In genomic region chr20:38460631-38461030, GRCh38 we compare ENCODE assay signal across 7 cellular contexts. TPM values are rescaled to one million over a fixed set of nuclear protein-coding genes. Genes with fewer than 3 reads are reported as not detected.
DNase-seq lines count a peak whose midpoint lies in the region; ATAC-seq, FAIRE-seq and TF ChIP-seq lines count a peak whose summit lies in the region.
"Not testable (repeated sequence)": the region's sequence is repeated elsewhere in the genome, so short reads cannot be mapped to it uniquely, and the experiment has no call there.

No MANE protein-coding gene starts in this region.

- H3K27ac Mint-ChIP-seq in endodermal cell (peak overlapping the region; percentile 92), mesothelial cell of epicardium (peak overlapping the region; percentile 91)

- H3K79me2 ChIP-seq in HCT116 (ENCODE audit: insufficient read depth, low read length); K562 (ENCODE audit: control insufficient read depth, insufficient read depth, low read length): not testable (repeated sequence)

- CTCF ChIA-PET in HCT116 (lab: Charles Lee); K562 (lab: Yijun Ruan, JAX; ENCODE audit: low intra/inter-chr PET ratio): not testable (repeated sequence)

- TF ChIP-seq EP300 in K562 (IDR thresholded peaks at IDR 0.05; ENCODE audit: low read length): not testable (repeated sequence)

- H3K4me3 Mint-ChIP-seq in endodermal cell (peak overlapping the region; percentile 17), mesothelial cell of epicardium (peak overlapping the region; percentile 17)

- not testable (repeated sequence) for H3K27me3 ChIP-seq in HCT116 (ENCODE audit: insufficient read depth, low read length); RWPE2 (ENCODE audit: insufficient read depth, poor library complexity, severe bottlenecking); endodermal cell (ENCODE audit: control insufficient read depth, insufficient read depth, low read length, poor library complexity, severe bottlenecking); small intestine (ENCODE audit: control insufficient read depth in 2 of 2, insufficient read depth in 2 of 2, low read length in 2 of 2)
- peaks cover 4 to 15% of the 10 kb centered on the region in 2 experiments; a peak in 4 of 5 replicates for H3K27me3 ChIP-seq in K562 (ENCODE audit: control insufficient read depth in 2 of 2, insufficient read depth in 2 of 2, low read length in 2 of 2)

- DNase-seq in HCT116 (ENCODE audit: low read depth, low spot score); RWPE2 (ENCODE audit: low spot score); K562 (ENCODE audit: extremely low read depth in 1 of 4, low spot score in 3 of 4); endodermal cell; left ventricle myocardium superior; mesothelial cell of epicardium (ENCODE audit: low spot score in 2 of 2, unreplicated experiment in 2 of 2); small intestine: not testable (repeated sequence)

- BruUV-seq in HCT116 (replicated peaks; lab: Mats Ljungman, UMichigan); K562 (replicated peaks; lab: Mats Ljungman, UMichigan): not testable (repeated sequence)

- not testable (repeated sequence) for H3K9me1 ChIP-seq in K562 (ENCODE audit: control insufficient read depth, insufficient read depth, low read length)

- H3K9me3 ChIP-seq in HCT116 (ENCODE audit: control insufficient read depth in 1 of 2, insufficient read depth in 1 of 2, low read depth in 1 of 2, low read length in 2 of 2); RWPE2 (ENCODE audit: severe bottlenecking); K562 (replicated peaks; ENCODE audit: control insufficient read depth, insufficient read depth, low read depth, low read length); endodermal cell (ENCODE audit: control insufficient read depth, low read length); small intestine (ENCODE audit: control insufficient read depth, low read depth): not testable (repeated sequence)

- not testable (repeated sequence) for H4K20me1 ChIP-seq in HCT116 (ENCODE audit: insufficient read depth); K562 (replicated peaks; ENCODE audit: control insufficient read depth, insufficient read depth, low read length)

- H3K9me2 ChIP-seq in HCT116 (ENCODE audit: insufficient read depth): not testable (repeated sequence)

- POLR2A ChIA-PET in HCT116 (lab: Charles Lee); K562 (lab: Yijun Ruan, JAX): not testable (repeated sequence)

- not testable (repeated sequence) for H3K27me3 Mint-ChIP-seq in endodermal cell (ENCODE audit: insufficient read depth); mesothelial cell of epicardium (ENCODE audit: low read depth)

- FAIRE-seq in K562 (lab: Jason Lieb, UNC); small intestine (lab: Jason Lieb, UNC): not testable (repeated sequence)

- not testable (repeated sequence) for H3K36me3 ChIP-seq in HCT116 (ENCODE audit: control insufficient read depth in 1 of 2, insufficient read depth in 2 of 2, low read length in 2 of 2); RWPE2 (ENCODE audit: low read depth); K562 (ENCODE audit: control insufficient read depth, insufficient read depth, low read length); endodermal cell (ENCODE audit: control insufficient read depth, insufficient read depth, low read length); small intestine (ENCODE audit: control insufficient read depth in 2 of 2, insufficient read depth in 2 of 2, low read length in 2 of 2)

- RAD21 ChIA-PET in HCT116 (lab: Charles Lee; ENCODE audit: low non-redundant PET in 1 of 2, low total read pairs in 2 of 2, uncharacterized antibody in 2 of 2, unreplicated experiment in 2 of 2): not testable (repeated sequence)

- peak overlapping the region; percentile 69 for H3K4me2 ChIP-seq in HCT116 (ENCODE audit: low read length)
- H3K4me2 ChIP-seq in K562 (ENCODE audit: insufficient read depth, low read length): not testable (repeated sequence)

- not testable (repeated sequence) for TF ChIP-seq POLR2A in HCT116 (IDR thresholded peaks at IDR 0.05; ENCODE audit: borderline replicate concordance, extremely low read depth, insufficient read depth, insufficient read length); K562 (conservative IDR thresholded peaks at IDR 0.05)

- H2AFZ ChIP-seq in HCT116 (ENCODE audit: low read depth, low read length, poor library complexity, severe bottlenecking): peak overlapping the region; percentile 75
- H2AFZ ChIP-seq in K562 (ENCODE audit: low read depth, low read length): not testable (repeated sequence)

- TF ChIP-seq RAD21 in HCT116 (IDR thresholded peaks at IDR 0.05; ENCODE audit: low read depth); K562 (CRISPR knock-in tag; conservative IDR thresholded peaks at IDR 0.05 in 1 of 2, IDR thresholded peaks at IDR 0.05 in 1 of 2): not testable (repeated sequence)

- not testable (repeated sequence) for H3K36me3 Mint-ChIP-seq in endodermal cell (ENCODE audit: low read depth); mesothelial cell of epicardium

- H3K4me3 ChIP-seq in HCT116 (replicated peaks in 1 of 2; ENCODE audit: low read depth in 1 of 2, low read length in 2 of 2) (peak overlapping the region in 1 of 2 experiments; percentile 32; a peak in 2 of 4 replicates), endodermal cell (ENCODE audit: low read length) (peak overlapping the region; percentile 34)
- H3K4me3 ChIP-seq in RWPE2 (ENCODE audit: severe bottlenecking); K562; small intestine (ENCODE audit: low read depth in 1 of 2, low read length in 2 of 2): not testable (repeated sequence)

- peak overlapping the region; percentile 26 for H3K9ac ChIP-seq in HCT116 (ENCODE audit: low read length)
- H3K9ac ChIP-seq in K562 (ENCODE audit: insufficient read depth in 1 of 2, low read depth in 2 of 2, low read length in 2 of 2); endodermal cell (ENCODE audit: extremely low read depth, low read length, poor library complexity, severe bottlenecking): not testable (repeated sequence)

- not testable (repeated sequence) for H3K4me1 Mint-ChIP-seq in endodermal cell
- peaks cover 13% of the 10 kb centered on the region for H3K4me1 Mint-ChIP-seq in mesothelial cell of epicardium

- in situ Hi-C loops in K562 (cut with MboI): not testable (repeated sequence)

- peak overlapping the region; percentile 15; the same call in 1 of the 2 replicates for H3K27ac ChIP-seq in HCT116 (ENCODE audit: low read depth, low read length)
- H3K27ac ChIP-seq in RWPE2 (ENCODE audit: poor library complexity, severe bottlenecking): peak overlapping the region; percentile 39
- H3K27ac ChIP-seq in K562 (ENCODE audit: extremely low read depth, low read depth, low read length); endodermal cell (ENCODE audit: low read depth, low read length): not testable (repeated sequence)
- peak overlapping the region; percentile 24 to 55 for H3K27ac ChIP-seq in small intestine (ENCODE audit: low read depth in 1 of 2, low read length in 1 of 2)

- ATAC-seq in HCT116 (peak; percentile 59), left ventricle myocardium superior (peak; percentile 29)
- not testable (repeated sequence) for ATAC-seq in RWPE2 (ENCODE audit: low read depth); K562

- intact Hi-C loops in HCT116 (cut with micrococcal nuclease); K562 (cut with micrococcal nuclease); left ventricle myocardium superior (cut with micrococcal nuclease): not testable (repeated sequence)

- TF ChIP-seq CTCF in HCT116 (IDR thresholded peaks at IDR 0.05 in 2 of 3, conservative IDR thresholded peaks at IDR 0.05 in 1 of 3; ENCODE audit: borderline replicate concordance in 1 of 3, insufficient read depth in 1 of 3, low read depth in 2 of 3, low read length in 2 of 3); RWPE2 (IDR thresholded peaks at IDR 0.05; ENCODE audit: poor library complexity, severe bottlenecking); K562 (IDR thresholded peaks at IDR 0.05 in 2 of 3, conservative IDR thresholded peaks at IDR 0.05 in 1 of 3; ENCODE audit: insufficient read depth in 2 of 3, low read depth in 1 of 3, low read length in 3 of 3); endodermal cell (conservative IDR thresholded peaks at IDR 0.05); mesothelial cell of epicardium (IDR thresholded peaks at IDR 0.05; ENCODE audit: unreplicated experiment): not testable (repeated sequence)

- WGBS in K562 (ENCODE audit: insufficient coverage, low coverage, missing lambda C conversion rate): no CpG with 5 or more reads among the region's 2 CpGs
- no CpG with 5 or more reads among the region's 2 CpGs for WGBS in endodermal cell (ENCODE audit: insufficient coverage in 1 of 2, insufficient read length in 1 of 2), 2 experiments
- WGBS in small intestine, 3 donors: 11 to 33% methylated on average over 1 of the region's 2 CpGs; no CpG with 5 or more reads in 1 of the 3 donors

- not testable (repeated sequence) for H3K9me3 Mint-ChIP-seq in endodermal cell, mesothelial cell of epicardium

- peaks cover 10 to 14% of the 10 kb centered on the region in 2 experiments for H3K4me1 ChIP-seq in HCT116 (ENCODE audit: control insufficient read depth in 1 of 2, insufficient read depth in 2 of 2, low read length in 2 of 2)
- H3K4me1 ChIP-seq in RWPE2 (ENCODE audit: insufficient read depth, poor library complexity, severe bottlenecking); K562 (replicated peaks in 1 of 2; ENCODE audit: control insufficient read depth in 2 of 2, insufficient read depth in 2 of 2, low read length in 2 of 2); endodermal cell (ENCODE audit: control insufficient read depth, insufficient read depth, low read length); small intestine (ENCODE audit: control insufficient read depth in 2 of 2, insufficient read depth in 1 of 2, low read depth in 1 of 2, low read length in 1 of 2): not testable (repeated sequence)

RNA-seq across cellular contexts. Expression of gene RALGAPB, which starts 12.0 kb away (rescaled TPM):
- 24.0 TPM for total RNA-seq in HCT116 (2021; ENCODE audit: unreplicated experiment)
- polyA plus RNA-seq in HCT116 (2012): 10.2 and 10.8 TPM in 2 replicates
- 43.1 and 99.4 TPM in 2 replicates for total RNA-seq in K562 (2011; cell fraction: chromatin; rRNA removed; ENCODE audit: low replicate concordance)
- total RNA-seq in K562 (2011; cell fraction: nucleolus; rRNA removed): 19.2 and 27.8 TPM in 2 replicates
- total RNA-seq in K562 (2011; cell fraction: nucleoplasm; rRNA removed): 47.1 and 72.9 TPM in 2 replicates
- total RNA-seq in K562 (2014; rRNA removed): 11.6 and 14.7 TPM in 2 replicates
- total RNA-seq in K562 (2014; rRNA removed; fragmentation: Illumina TruSeq; extraction: Trizol): 18.5 and 21.2 TPM in 2 replicates
- total RNA-seq in K562 (2015; rRNA removed; fragmentation: Illumina TruSeq; extraction: Trizol): 17.7 and 18.6 TPM in 2 replicates
- 21.7 and 23.8 TPM in 2 replicates for total RNA-seq in K562 (2021)
- 12.5 and 13.6 TPM in 2 replicates for polyA plus RNA-seq in K562 (2011; rRNA removed)
- polyA plus RNA-seq in K562 (2011; cell fraction: cytosol; rRNA removed): 5.0 and 7.1 TPM in 2 replicates
- polyA plus RNA-seq in K562 (2011; cell fraction: nucleus; rRNA removed): 29.2 and 35.6 TPM in 2 replicates
- 14.6 and 16.4 TPM in 2 replicates for polyA plus RNA-seq in K562 (2012)
- 21.1 and 25.6 TPM in 2 replicates for polyA plus RNA-seq in K562 (2014; fragmentation: Illumina TruSeq; extraction: Trizol)
- polyA plus RNA-seq in K562 (2014; fragmentation: Nextera tagmentation; extraction: Ambion mirVana): 1 to 10 TPM; 4.3 to 6.0 TPM
- 11.3 and 11.7 TPM in 2 replicates for polyA plus RNA-seq in K562 (2014; rRNA removed)
- 33.0 and 33.6 TPM in 2 replicates for polyA minus RNA-seq in K562 (2011; rRNA and poly(A)+ RNA removed)
- polyA minus RNA-seq in K562 (2011; cell fraction: cytosol; rRNA and poly(A)+ RNA removed): 14.9 and 19.5 TPM in 2 replicates
- 28.1 and 41.1 TPM in 2 replicates for polyA minus RNA-seq in K562 (2011; cell fraction: nucleus; rRNA and poly(A)+ RNA removed)
- 10 to 100 TPM; 38.3 to 45.5 TPM for total RNA-seq in endodermal cell
- polyA plus RNA-seq in endodermal cell (2013, experiment 1 of 2): 24.1 TPM
- 25.3 TPM for polyA plus RNA-seq in endodermal cell (2013, experiment 2 of 2)
- 22.4 TPM for total RNA-seq in left ventricle myocardium superior
- 42.2 to 45.4 TPM (median 43.5 TPM) in 3 replicates for total RNA-seq in mesothelial cell of epicardium
- 10 to 100 TPM in 2 of 3 donors, 1 to 10 TPM in 1; 9.9 to 21.0 (median 13.2) TPM for polyA plus RNA-seq in small intestine

RNA-seq across cellular contexts. Expression of gene SNHG17, which starts 25.5 kb away (rescaled TPM):
- total RNA-seq in HCT116 (2021; ENCODE audit: unreplicated experiment): 65.7 TPM
- polyA plus RNA-seq in HCT116 (2012): 57.7 and 62.4 TPM in 2 replicates
- total RNA-seq in K562 (2011; cell fraction: chromatin; rRNA removed; ENCODE audit: low replicate concordance): 199 and 404 TPM in 2 replicates
- total RNA-seq in K562 (2011; cell fraction: nucleolus; rRNA removed): 262 and 289 TPM in 2 replicates
- total RNA-seq in K562 (2011; cell fraction: nucleoplasm; rRNA removed): 279 and 385 TPM in 2 replicates
- 57.7 and 72.7 TPM in 2 replicates for total RNA-seq in K562 (2014; rRNA removed)
- 66.3 and 73.6 TPM in 2 replicates for total RNA-seq in K562 (2014; rRNA removed; fragmentation: Illumina TruSeq; extraction: Trizol)
- 69.9 and 74.3 TPM in 2 replicates for total RNA-seq in K562 (2015; rRNA removed; fragmentation: Illumina TruSeq; extraction: Trizol)
- total RNA-seq in K562 (2021): 106 and 112 TPM in 2 replicates
- 38.8 and 50.3 TPM in 2 replicates for polyA plus RNA-seq in K562 (2011; rRNA removed)
- polyA plus RNA-seq in K562 (2011; cell fraction: cytosol; rRNA removed): 46.3 and 48.3 TPM in 2 replicates
- polyA plus RNA-seq in K562 (2011; cell fraction: nucleus; rRNA removed): 168 and 245 TPM in 2 replicates
- 55.7 and 78.9 TPM in 2 replicates for polyA plus RNA-seq in K562 (2012)
- 32.6 and 39.0 TPM in 2 replicates for polyA plus RNA-seq in K562 (2014; fragmentation: Illumina TruSeq; extraction: Trizol)
- 10 to 100 TPM; 29.8 to 35.9 TPM for polyA plus RNA-seq in K562 (2014; fragmentation: Nextera tagmentation; extraction: Ambion mirVana)
- 72.2 and 73.2 TPM in 2 replicates for polyA plus RNA-seq in K562 (2014; rRNA removed)
- 318 and 400 TPM in 2 replicates for polyA minus RNA-seq in K562 (2011; rRNA and poly(A)+ RNA removed)
- 171 and 228 TPM in 2 replicates for polyA minus RNA-seq in K562 (2011; cell fraction: cytosol; rRNA and poly(A)+ RNA removed)
- 155 and 182 TPM in 2 replicates for polyA minus RNA-seq in K562 (2011; cell fraction: nucleus; rRNA and poly(A)+ RNA removed)
- 10 to 100 TPM; 36.7 to 45.9 TPM for total RNA-seq in endodermal cell
- polyA plus RNA-seq in endodermal cell (2013, experiment 1 of 2): 76.2 TPM
- 60.8 TPM for polyA plus RNA-seq in endodermal cell (2013, experiment 2 of 2)
- total RNA-seq in left ventricle myocardium superior: 5.0 TPM
- 49.4 to 54.0 TPM (median 51.1 TPM) in 3 replicates for total RNA-seq in mesothelial cell of epicardium
- 10 to 100 TPM; 24.8 to 35.7 (median 35.7) TPM for polyA plus RNA-seq in small intestine
